In the genomic region with DNA sequence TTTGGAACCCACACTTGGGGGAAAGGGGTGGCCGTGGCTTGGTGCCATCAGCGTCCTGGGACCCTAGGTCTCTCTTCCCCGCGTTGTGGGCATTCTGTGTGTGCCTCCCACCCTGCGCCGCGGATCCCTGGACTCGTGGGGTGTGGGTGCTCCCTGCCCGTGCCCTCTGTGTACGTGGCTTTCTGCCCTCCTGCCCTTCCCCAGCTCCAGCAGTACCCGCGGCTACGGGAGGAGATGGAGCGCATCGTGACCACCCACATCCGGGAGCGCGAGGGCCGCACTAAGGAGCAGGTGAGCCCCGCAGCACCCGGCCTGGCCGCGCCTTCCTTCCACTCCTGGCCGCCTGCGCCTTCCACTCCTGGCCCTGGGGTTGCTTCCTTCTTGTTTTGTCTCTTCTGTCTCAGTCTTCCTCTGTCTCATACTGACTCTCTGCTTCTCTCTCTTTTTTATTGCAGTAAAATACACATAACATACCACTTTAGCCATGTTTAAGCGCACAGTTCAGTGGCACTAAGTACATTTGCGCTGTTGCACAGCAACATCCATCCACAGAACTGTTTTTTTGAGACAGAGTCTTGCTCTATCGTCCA, we compare ENCODE assay signal across 1 cellular context.
TF ChIP-seq lines count a peak whose summit lies in the region.

No MANE protein-coding gene starts in this region.

TF ChIP-seq in K562, 482 proteins besides CTCF, POLR2A, EP300 and RAD21:
- no peak for TF ChIP-seq ADNP (tag; IDR thresholded peaks at IDR 0.05)
- peak; percentile 58 for TF ChIP-seq POLR2G (IDR thresholded peaks at IDR 0.05; ENCODE audit: low read depth, low read length)
- TF ChIP-seq NR3C1 (CRISPR knock-in tag; IDR thresholded peaks at IDR 0.05) = 0 out of 2 replicates have a peak, but pooled peaks have one; percentile 29
- TF ChIP-seq CTBP1 (IDR thresholded peaks at IDR 0.05; ENCODE audit: borderline replicate concordance) = no peak
- TF ChIP-seq, protein P1, sequence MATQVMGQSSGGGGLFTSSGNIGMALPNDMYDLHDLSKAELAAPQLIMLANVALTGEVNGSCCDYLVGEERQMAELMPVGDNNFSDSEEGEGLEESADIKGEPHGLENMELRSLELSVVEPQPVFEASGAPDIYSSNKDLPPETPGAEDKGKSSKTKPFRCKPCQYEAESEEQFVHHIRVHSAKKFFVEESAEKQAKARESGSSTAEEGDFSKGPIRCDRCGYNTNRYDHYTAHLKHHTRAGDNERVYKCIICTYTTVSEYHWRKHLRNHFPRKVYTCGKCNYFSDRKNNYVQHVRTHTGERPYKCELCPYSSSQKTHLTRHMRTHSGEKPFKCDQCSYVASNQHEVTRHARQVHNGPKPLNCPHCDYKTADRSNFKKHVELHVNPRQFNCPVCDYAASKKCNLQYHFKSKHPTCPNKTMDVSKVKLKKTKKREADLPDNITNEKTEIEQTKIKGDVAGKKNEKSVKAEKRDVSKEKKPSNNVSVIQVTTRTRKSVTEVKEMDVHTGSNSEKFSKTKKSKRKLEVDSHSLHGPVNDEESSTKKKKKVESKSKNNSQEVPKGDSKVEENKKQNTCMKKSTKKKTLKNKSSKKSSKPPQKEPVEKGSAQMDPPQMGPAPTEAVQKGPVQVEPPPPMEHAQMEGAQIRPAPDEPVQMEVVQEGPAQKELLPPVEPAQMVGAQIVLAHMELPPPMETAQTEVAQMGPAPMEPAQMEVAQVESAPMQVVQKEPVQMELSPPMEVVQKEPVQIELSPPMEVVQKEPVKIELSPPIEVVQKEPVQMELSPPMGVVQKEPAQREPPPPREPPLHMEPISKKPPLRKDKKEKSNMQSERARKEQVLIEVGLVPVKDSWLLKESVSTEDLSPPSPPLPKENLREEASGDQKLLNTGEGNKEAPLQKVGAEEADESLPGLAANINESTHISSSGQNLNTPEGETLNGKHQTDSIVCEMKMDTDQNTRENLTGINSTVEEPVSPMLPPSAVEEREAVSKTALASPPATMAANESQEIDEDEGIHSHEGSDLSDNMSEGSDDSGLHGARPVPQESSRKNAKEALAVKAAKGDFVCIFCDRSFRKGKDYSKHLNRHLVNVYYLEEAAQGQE (CRISPR knock-in tag; IDR thresholded peaks at IDR 0.05; ENCODE audit: low read depth) = 0 out of 2 replicates have a peak, but pooled peaks have one; percentile 43
- no peak for TF ChIP-seq SFPQ (IDR thresholded peaks at IDR 0.05; ENCODE audit: low read depth, low read length)
- no peak for TF ChIP-seq RB1 (IDR thresholded peaks at IDR 0.05; ENCODE audit: low read depth)
- no peak for TF ChIP-seq ZBTB1 (CRISPR knock-in tag; IDR thresholded peaks at IDR 0.05; ENCODE audit: borderline replicate concordance, low read depth)
- 0 out of 2 replicates have a peak, but pooled peaks have one; percentile 38 for TF ChIP-seq RBM14 (IDR thresholded peaks at IDR 0.05; ENCODE audit: borderline replicate concordance, insufficient read depth, low read depth, low read length)
- no peak for TF ChIP-seq E2F8 (IDR thresholded peaks at IDR 0.05; ENCODE audit: low read depth, partially characterized antibody)
- TF ChIP-seq HNRNPLL (IDR thresholded peaks at IDR 0.05; ENCODE audit: low read depth, low read length, poor library complexity, severe bottlenecking) = peak; percentile 25
- TF ChIP-seq MYBL2 (IDR thresholded peaks at IDR 0.05; ENCODE audit: low read depth) = no peak
- TF ChIP-seq MYBL2 (CRISPR knock-in tag; IDR thresholded peaks at IDR 0.05; ENCODE audit: borderline replicate concordance) = 0 out of 2 replicates have a peak, but pooled peaks have one; percentile 6
- peak; percentile 91 for TF ChIP-seq ZNF12 (CRISPR knock-in tag; IDR thresholded peaks at IDR 0.05)
- peak; percentile 93 for TF ChIP-seq ZBTB33 (CRISPR knock-in tag; IDR thresholded peaks at IDR 0.05)
